In genomic region chr16:28260193-28260592, GRCh38 we compare ENCODE assay signal across 29 cellular contexts. TPM values are rescaled to one million over a fixed set of nuclear protein-coding genes. Genes with fewer than 3 reads are reported as not detected.
DNase-seq lines count a peak whose midpoint lies in the region; ATAC-seq, FAIRE-seq and TF ChIP-seq lines count a peak whose summit lies in the region.
"Had no signal": no experiment of that assay in that cellular context is flagged by ENCODE, and none has a peak within 500 bp of the region (broad histone marks: within the 10 kb centered on the region; RNA-seq: fewer than 3 reads in every experiment).

No MANE protein-coding gene starts in this region.

- TF ChIP-seq CTCF in H1 (IDR thresholded peaks at IDR 0.05; ENCODE audit: control extremely low read depth in 1 of 3, insufficient read depth in 1 of 3, low read depth in 1 of 3, low read length in 3 of 3) (no peak), right lobe of liver (IDR thresholded peaks at IDR 0.05) (no peak)

- H3K23ac ChIP-seq in H1 (ENCODE audit: insufficient read length), result no peak overlapping the region

- H3K9ac ChIP-seq in BLaER1 (no peak overlapping the region), NT2/D1 (ENCODE audit: insufficient read length, low read depth) (peak overlapping the region; percentile 63), H1 (replicated peaks in 1 of 4; ENCODE audit: extremely low read depth in 1 of 4, low read depth in 3 of 4, low read length in 3 of 4) (no peak overlapping the region; a peak in 1 of 7 replicates)
- H3K9ac ChIP-seq: BLaER1 treated with 17β-estradiol and CSF1 and Interleukin-3, amounts not matched to agents 10 nM and 100 nM had no signal

- TF ChIP-seq EP300 in H1 (IDR thresholded peaks at IDR 0.05; ENCODE audit: borderline replicate concordance in 1 of 2, low read depth in 2 of 2, low read length in 2 of 2), result no peak

- H3K27ac ChIP-seq in BLaER1, result no peak overlapping the region
- H3K27ac ChIP-seq in H1 (ENCODE audit: low read depth, low read length), result no peak overlapping the region
- H3K27ac ChIP-seq in right lobe of liver, result no peak overlapping the region
- H3K27ac ChIP-seq: BLaER1 treated with 17β-estradiol and CSF1 and Interleukin-3, amounts not matched to agents 10 nM and 100 nM; testis; vagina; WERI-Rb-1 had no signal

- no peak overlapping the region for H3K56ac ChIP-seq in H1 (replicated peaks; ENCODE audit: insufficient read length, low read depth, low read length)

- H4K91ac ChIP-seq in H1 (replicated peaks; ENCODE audit: insufficient read length, low read length), result peak overlapping the region; percentile 86

- H2BK5ac ChIP-seq in H1 (ENCODE audit: low read depth, low read length), result peak overlapping the region; percentile 60; the same call in 1 of the 2 replicates

- ATAC-seq in HG02885 (IDR thresholded peaks at IDR 0.05; ENCODE audit: poor library complexity, unreplicated experiment), result no peak
- ATAC-seq in right lobe of liver, result no peak
- ATAC-seq in HG02970 (IDR thresholded peaks at IDR 0.05; ENCODE audit: low FRiP score, unreplicated experiment), result no peak

- no peak for FAIRE-seq in H1 (lab: Jason Lieb, UNC)
- FAIRE-seq: GM18507, kidney had no signal

- H3K4ac ChIP-seq in H1 (replicated peaks; ENCODE audit: insufficient read length, low read depth, low read length), result peak overlapping the region; percentile 87

- no peaks in the 10 kb centered on the region for H4K20me1 ChIP-seq in BLaER1
- no peaks in the 10 kb centered on the region for H4K20me1 ChIP-seq in H1 (replicated peaks in 1 of 2; ENCODE audit: control insufficient read depth in 1 of 2, insufficient read depth in 2 of 2, low read length in 2 of 2)
- H4K20me1 ChIP-seq: BLaER1 treated with 17β-estradiol and CSF1 and Interleukin-3, amounts not matched to agents 10 nM and 100 nM had no signal

- H2BK15ac ChIP-seq in H1 (ENCODE audit: low read length), result no peak overlapping the region

- POLR2A ChIA-PET in H1 (lab: Charles Lee; ENCODE audit: partially characterized antibody), result no interaction called here

- H2BK12ac ChIP-seq in H1 (ENCODE audit: low read depth, low read length), result peak overlapping the region; percentile 80; the same call in 1 of the 2 replicates

- H3K9me3 ChIP-seq in BLaER1 (no peaks in the 10 kb centered on the region), NT2/D1 (ENCODE audit: insufficient read depth, low read length) (no peaks in the 10 kb centered on the region), H1 (ENCODE audit: insufficient read depth in 2 of 2, low read depth in 1 of 2, low read length in 1 of 2) (no peaks in the 10 kb centered on the region), right lobe of liver (no peaks in the 10 kb centered on the region)
- H3K9me3 ChIP-seq: testis, vagina had no signal

- H3K4me2 ChIP-seq in BLaER1 (peak overlapping the region; percentile 69), H1 (ENCODE audit: insufficient read depth in 1 of 2, low read depth in 2 of 2, low read length in 2 of 2) (peak overlapping the region; percentile 55 to 70)

- no peak for DNase-seq in NT2/D1 (ENCODE audit: low read depth, low spot score)
- DNase-seq in H1 (ENCODE audit: low read depth in 1 of 2, low spot score in 2 of 2), result no peak
- DNase-seq in islet precursor cell, result peak; percentile 59
- no peak for DNase-seq in globus pallidus (ENCODE audit: low spot score)
- DNase-seq in right lobe of liver, result no peak
- DNase-seq: ACHN; activated CD4-positive, alpha-beta T cell treated with anti-CD3 and anti-CD28 coated beads, Interleukin-2, amount 50 U/mL, for 1 hour; anterior cingulate cortex; central memory CD4-positive, alpha-beta T cell; COR-L47; DMS79; GOT3; Karpas-422; kidney; NCI-H187 treated with DMSO at 0.1 percent for 48 hours; NCI-H2227 treated with DMSO at 0.1 percent for 48 hours; NCI-H748 treated with DMSO at 0.1 percent for 48 hours; occipital lobe; stimulated activated CD4-positive, alpha-beta T cell treated with anti-CD3 and anti-CD28 coated beads, Interleukin-4, amount 100 ng/mL, for 24 hours; testis; WERI-Rb-1 had no signal

- no peaks in the 10 kb centered on the region for H3K27me3 ChIP-seq in BLaER1
- H3K27me3 ChIP-seq in NT2/D1 (ENCODE audit: insufficient read depth, insufficient read length), result no peaks in the 10 kb centered on the region
- H3K27me3 ChIP-seq in H1 (replicated peaks in 1 of 4; ENCODE audit: control insufficient read depth in 3 of 4, extremely low read depth in 1 of 4, insufficient read depth in 3 of 4, low read length in 3 of 4), result no peaks in the 10 kb centered on the region
- H3K27me3 ChIP-seq in right lobe of liver, result no peaks in the 10 kb centered on the region
- H3K27me3 ChIP-seq: BLaER1 treated with 17β-estradiol and CSF1 and Interleukin-3, amounts not matched to agents 10 nM and 100 nM; testis; vagina had no signal

- H3K4me1 ChIP-seq in BLaER1 (peaks cover 58% of the 10 kb centered on the region), NT2/D1 (ENCODE audit: insufficient read depth, insufficient read length) (peaks cover 28% of the 10 kb centered on the region), H1 (replicated peaks in 1 of 4; ENCODE audit: control insufficient read depth in 3 of 4, insufficient read depth in 4 of 4, low read length in 3 of 4) (peaks cover 0 to 34% (median 21%) of the 10 kb centered on the region in 4 experiments; a peak in 6 of 7 replicates), right lobe of liver (no peaks in the 10 kb centered on the region)

- CTCF ChIA-PET in H1 (lab: Charles Lee; ENCODE audit: partially characterized antibody), result interaction anchor here (0.8 to 1.3 kb wide), 2 partner anchors 15 to 61 kb away, joined by 3 to 4 read pairs; no protein-coding TSS in a partner anchor

- no peaks in the 10 kb centered on the region for H3K36me3 ChIP-seq in BLaER1
- no peaks in the 10 kb centered on the region for H3K36me3 ChIP-seq in NT2/D1 (ENCODE audit: insufficient read depth, insufficient read length, low read length)
- H3K36me3 ChIP-seq in H1 (ENCODE audit: control insufficient read depth in 2 of 4, insufficient read depth in 4 of 4, low read length in 3 of 4), result no peaks in the 10 kb centered on the region
- no peaks in the 10 kb centered on the region for H3K36me3 ChIP-seq in right lobe of liver
- H3K36me3 ChIP-seq: BLaER1 treated with 17β-estradiol and CSF1 and Interleukin-3, amounts not matched to agents 10 nM and 100 nM; vagina; WERI-Rb-1 had no signal

- H2AK5ac ChIP-seq in H1 (ENCODE audit: low read depth, low read length), result 0 out of 2 replicates have a peak overlapping the region, but pooled peaks have one; percentile 44

- peaks cover 3% of the 10 kb centered on the region; the same call in 1 of the 2 replicates for H3K23me2 ChIP-seq in H1 (ENCODE audit: low read depth, low read length)

- intact Hi-C loops in right lobe of liver (cut with DNase I), result no loop called here

- H3K79me2 ChIP-seq in H1 (ENCODE audit: control insufficient read depth in 1 of 2, insufficient read depth in 2 of 2, low read length in 2 of 2), result no peaks in the 10 kb centered on the region

- no peak overlapping the region for H2BK120ac ChIP-seq in H1 (replicated peaks; ENCODE audit: low read depth, low read length)

- WGBS in H1 (ENCODE audit: extremely low coverage in 1 of 2, insufficient coverage in 1 of 2, insufficient read length in 1 of 2, insufficient replicate concordance in 2 of 2, low coverage in 1 of 2, low lambda C conversion rate in 2 of 2, missing lambda C conversion rate in 1 of 2), 2 experiments, result no CpG with 5 or more reads among the region's 1 CpG
- no CpG with 5 or more reads among the region's 1 CpG for WGBS in right lobe of liver (ENCODE audit: insufficient coverage, low coverage, low lambda C conversion rate, missing lambda C conversion rate)

- H4K8ac ChIP-seq in H1 (ENCODE audit: extremely low read depth, insufficient read depth, low read length), result no peak overlapping the region; the same call in 1 of the 2 replicates

- 0 out of 2 replicates have a peak, but pooled peaks cover 2% of the 10 kb centered on the region for H3K79me1 ChIP-seq in H1 (ENCODE audit: low read depth, low read length)

- no peak for TF ChIP-seq POLR2A in H1 (IDR thresholded peaks at IDR 0.05; ENCODE audit: control extremely low read depth in 1 of 2, low read depth in 2 of 2, low read length in 2 of 2)
- TF ChIP-seq POLR2A in right lobe of liver (IDR thresholded peaks at IDR 0.05), result no peak

- 0 out of 2 replicates have a peak overlapping the region, but pooled peaks have one; percentile 24 for H2BK20ac ChIP-seq in H1 (ENCODE audit: low read length)

- no peak for TF ChIP-seq RAD21 in H1 (IDR thresholded peaks at IDR 0.05 in 1 of 2, conservative IDR thresholded peaks at IDR 0.05 in 1 of 2; ENCODE audit: low read depth in 2 of 2, low read length in 2 of 2)

- H4K5ac ChIP-seq in H1 (ENCODE audit: insufficient read length, low read depth, low read length), result peak overlapping the region; percentile 50

- no peak overlapping the region for H2AFZ ChIP-seq in H1 (ENCODE audit: low read length)

- H3K4me3 ChIP-seq in BLaER1 (no peak overlapping the region), NT2/D1 (ENCODE audit: insufficient read length, low read depth) (no peak overlapping the region), H1 (ENCODE audit: extremely low read depth in 1 of 4, insufficient read depth in 2 of 4, low read depth in 3 of 4, low read length in 4 of 4) (peak overlapping the region in 1 of 4 experiments; percentile 22; a peak in 2 of 8 replicates), right lobe of liver (no peak overlapping the region)
- H3K4me3 ChIP-seq: BLaER1 treated with 17β-estradiol and CSF1 and Interleukin-3, amounts not matched to agents 10 nM and 100 nM; lung; testis; vagina had no signal

- no peak overlapping the region for H3K14ac ChIP-seq in H1 (ENCODE audit: insufficient read length)

- peak overlapping the region; percentile 48 for H3K18ac ChIP-seq in H1 (ENCODE audit: extremely low read depth, low read length)

RNA-seq across cellular contexts. Expression of gene SBK1, which starts 32.1 kb away (rescaled TPM):
- 73.9 and 77.4 TPM in 2 replicates for total RNA-seq in H1 (2021; fragmentation: NEBNext Ultra II Directional; extraction: Animal tissue kit (Norgen Biotek cat#: 25700))
- 18.2 and 34.8 TPM in 2 replicates for polyA plus RNA-seq in H1 (2011; rRNA removed)
- 16.7 TPM for polyA plus RNA-seq in H1 (2011; cell fraction: cytosol; rRNA removed)
- polyA plus RNA-seq in H1 (2011; cell fraction: nucleus; rRNA removed), result 29.8 TPM
- 46.9 to 62.0 TPM (median 59.1 TPM) in 4 replicates for polyA plus RNA-seq in H1 (2012, experiment 1 of 2)
- polyA plus RNA-seq in H1 (2012, experiment 2 of 2), result 59.4 TPM
- polyA plus RNA-seq in H1 (2013, experiment 1 of 2), result 69.2 TPM
- 68.1 TPM for polyA plus RNA-seq in H1 (2013, experiment 2 of 2)
- polyA minus RNA-seq in H1 (2011; rRNA and poly(A)+ RNA removed), result 9.3 and 12.5 TPM in 2 replicates
- 31.7 TPM for polyA minus RNA-seq in H1 (2011; cell fraction: cytosol; rRNA and poly(A)+ RNA removed)
- polyA minus RNA-seq in H1 (2011; cell fraction: nucleus; rRNA and poly(A)+ RNA removed), result 16.6 TPM
- under 1 TPM; 0.04 to 0.12 (median 0.07) TPM for total RNA-seq in right lobe of liver
- total RNA-seq: fibroblast of villous mesenchyme had no signal

RNA-seq across cellular contexts. Expression of gene XPO6, which starts 48.4 kb away (rescaled TPM):
- total RNA-seq in H1 (2021; fragmentation: NEBNext Ultra II Directional; extraction: Animal tissue kit (Norgen Biotek cat#: 25700)), result 130 and 152 TPM in 2 replicates
- 254 and 272 TPM in 2 replicates for polyA plus RNA-seq in H1 (2011; rRNA removed)
- 184 TPM for polyA plus RNA-seq in H1 (2011; cell fraction: cytosol; rRNA removed)
- polyA plus RNA-seq in H1 (2011; cell fraction: nucleus; rRNA removed), result 303 TPM
- 103 to 118 TPM (median 109 TPM) in 4 replicates for polyA plus RNA-seq in H1 (2012, experiment 1 of 2)
- polyA plus RNA-seq in H1 (2012, experiment 2 of 2), result 60.0 TPM
- 57.8 TPM for polyA plus RNA-seq in H1 (2013, experiment 1 of 2)
- 57.6 TPM for polyA plus RNA-seq in H1 (2013, experiment 2 of 2)
- polyA minus RNA-seq in H1 (2011; rRNA and poly(A)+ RNA removed), result 252 and 264 TPM in 2 replicates
- 127 TPM for polyA minus RNA-seq in H1 (2011; cell fraction: cytosol; rRNA and poly(A)+ RNA removed)
- polyA minus RNA-seq in H1 (2011; cell fraction: nucleus; rRNA and poly(A)+ RNA removed), result 203 TPM
- total RNA-seq in right lobe of liver, result 10 to 100 TPM; 41.8 to 62.1 (median 51.3) TPM

Comparison
In these comparisons a context has a peak if more than half of its experiments do, and no peak if none do; other contexts are left out.
1. RNA of gene SBK1, which starts 32.1 kb away (total RNA-seq): 73.9 to 77.4 TPM in H1; 0.04 to 0.12 TPM in right lobe of liver; every median in the first group is over 10 times any median in the second.